ENCODE assay signal across 1 cellular context in genomic region chr5:159359408-159359807, GRCh38.
TF ChIP-seq lines count a peak whose summit lies in the region.

No MANE protein-coding gene starts in this region.

TF ChIP-seq in HepG2, 621 proteins besides CTCF, POLR2A, EP300 and RAD21 (continued from another document):
- no peak for TF ChIP-seq ZNF572 (CRISPR knock-in tag; IDR thresholded peaks at IDR 0.05)
- TF ChIP-seq HMGXB3 (CRISPR knock-in tag; IDR thresholded peaks at IDR 0.05; ENCODE audit: borderline replicate concordance): no peak
